Comparison of ENCODE assay signal across 1 cellular context in genomic region chr20:4808872-4809271, GRCh38.
TF ChIP-seq lines count a peak whose summit lies in the region.

No MANE protein-coding gene starts in this region.

TF ChIP-seq in HepG2, 621 proteins besides CTCF, POLR2A, EP300 and RAD21 (continued from another document):
- TF ChIP-seq FUBP1 (CRISPR knock-in tag; IDR thresholded peaks at IDR 0.05; ENCODE audit: borderline replicate concordance) (no peak), ZNF672 (CRISPR knock-in tag; IDR thresholded peaks at IDR 0.05) (no peak), ZFAT (CRISPR knock-in tag; conservative IDR thresholded peaks at IDR 0.05) (no peak), HOXA9 (CRISPR knock-in tag; IDR thresholded peaks at IDR 0.05; ENCODE audit: borderline replicate concordance) (no peak), ZNF275 (CRISPR knock-in tag; IDR thresholded peaks at IDR 0.05; ENCODE audit: borderline replicate concordance) (no peak)
